Comparison of ENCODE assay signal across 32 cellular contexts in genomic region chr2:218815244-218815637, GRCh38. TPM values are rescaled to one million over a fixed set of nuclear protein-coding genes. Genes with fewer than 3 reads are reported as not detected.
"Had no signal": no experiment of that assay in that cellular context is flagged by ENCODE, and none has a peak within 500 bp of the region (broad histone marks: within the 10 kb centered on the region; RNA-seq: fewer than 3 reads in every experiment).

No MANE protein-coding gene starts in this region.

- ATAC-seq: activated CD4-positive, alpha-beta T cell treated with anti-CD3 and anti-CD28 coated beads for 36 hours; activated naive CD4-positive, alpha-beta T cell treated with anti-CD3 and anti-CD28 coated beads, Interleukin-2, amount 50 U/mL, for 72 hours; activated T-cell treated with anti-CD3 and anti-CD28 coated beads, Interleukin-2, amount 50 U/mL, for 72 hours had no signal

- H3K9me3 Mint-ChIP-seq: activated CD4-positive, alpha-beta memory T cell treated with anti-CD3 and anti-CD28 coated beads, Interleukin-2, amount 10 ng/mL, durations not matched to agents 7 days and 5 days; activated CD4-positive, alpha-beta T cell treated with anti-CD3 and anti-CD28 coated beads, Interleukin-2, amount 10 ng/mL, durations not matched to agents 24 days and 14 days; activated naive CD4-positive, alpha-beta T cell treated with anti-CD3 and anti-CD28 coated beads, Interleukin-2, amount 10 ng/mL, durations not matched to agents 7 days and 5 days; activated naive CD4-positive, alpha-beta T cell treated with anti-CD3 and anti-CD28 coated beads, Interleukin-2, amount 50 U/mL, for 72 hours; activated naive CD8-positive, alpha-beta T cell treated with anti-CD3 and anti-CD28 coated beads, Interleukin-2, amount 10 ng/mL, durations not matched to agents 7 days and 5 days; activated T-cell treated with anti-CD3 and anti-CD28 coated beads, Interleukin-2, amount 50 U/mL, for 24 hours; activated T-cell treated with anti-CD3 and anti-CD28 coated beads, Interleukin-2, amount 50 U/mL, for 72 hours; central memory CD8-positive, alpha-beta T cell; dendritic cell treated with granulocyte-macrophage colony-stimulating factor and Interleukin-4, amounts not matched to agents 40 ng/mL and 50 ng/mL, for 4 days; endodermal cell had no signal

- H3K4me1 Mint-ChIP-seq: activated CD4-positive, alpha-beta memory T cell treated with anti-CD3 and anti-CD28 coated beads, Interleukin-2, amount 10 ng/mL, durations not matched to agents 7 days and 5 days; activated CD4-positive, alpha-beta T cell treated with anti-CD3 and anti-CD28 coated beads for 36 hours; activated naive CD4-positive, alpha-beta T cell treated with anti-CD3 and anti-CD28 coated beads, Interleukin-2, amount 10 ng/mL, durations not matched to agents 7 days and 5 days; activated naive CD8-positive, alpha-beta T cell treated with anti-CD3 and anti-CD28 coated beads, Interleukin-2, amount 10 ng/mL, durations not matched to agents 7 days and 5 days; central memory CD8-positive, alpha-beta T cell; endodermal cell had no signal

- H3K36me3 ChIP-seq: brain microvascular endothelial cell had no signal

- DNase-seq: activated CD4-positive, alpha-beta memory T cell treated with anti-CD3 and anti-CD28 coated beads, Interleukin-2, amount 10 ng/mL, durations not matched to agents 7 days and 5 days; activated CD4-positive, alpha-beta T cell treated with anti-CD3 and anti-CD28 coated beads for 36 hours; activated CD4-positive, alpha-beta T cell treated with anti-CD3 and anti-CD28 coated beads, Interleukin-2, amount 10 ng/mL, durations not matched to agents 24 days and 14 days; activated CD4-positive, alpha-beta T cell treated with anti-CD3 and anti-CD28 coated beads, Interleukin-2, amount 50 U/mL, for 4 hours; activated CD4-positive, CD25-positive, alpha-beta regulatory T cell; activated CD4-positive, CD25-positive, alpha-beta regulatory T cell treated with anti-CD3 and anti-CD28 coated beads, Interleukin-2, amount 50 U/mL, for 72 hours; activated CD8-positive, alpha-beta memory T cell treated with anti-CD3 and anti-CD28 coated beads, Interleukin-2, amount 50 U/mL, for 48 hours; activated gamma-delta T cell; activated naive CD4-positive, alpha-beta T cell; activated naive CD4-positive, alpha-beta T cell treated with anti-CD3 and anti-CD28 coated beads, Interleukin-2, amount 10 ng/mL, durations not matched to agents 7 days and 5 days; activated naive CD8-positive, alpha-beta T cell treated with anti-CD3 and anti-CD28 coated beads, Interleukin-2, amount 10 ng/mL, durations not matched to agents 7 days and 5 days; activated T-cell treated with anti-CD3 and anti-CD28 coated beads for 4 hours; activated T-cell treated with anti-CD3 and anti-CD28 coated beads, Interleukin-2, amount 50 U/mL, for 24 hours; activated T-cell treated with anti-CD3 and anti-CD28 coated beads, Interleukin-2, amount 50 U/mL, for 72 hours; amniotic stem cell; anterior cingulate cortex; brain microvascular endothelial cell; dorsolateral prefrontal cortex; effector memory CD4-positive, alpha-beta T cell; endodermal cell; foreskin melanocyte; T-helper 2 cell had no signal

- H3K27me3 ChIP-seq: dorsolateral prefrontal cortex had no signal

- H3K4me3 Mint-ChIP-seq: activated CD4-positive, alpha-beta memory T cell treated with anti-CD3 and anti-CD28 coated beads, Interleukin-2, amount 10 ng/mL, durations not matched to agents 7 days and 5 days; activated CD4-positive, alpha-beta T cell treated with anti-CD3 and anti-CD28 coated beads for 36 hours; activated CD4-positive, alpha-beta T cell treated with anti-CD3 and anti-CD28 coated beads, Interleukin-2, amount 10 ng/mL, durations not matched to agents 24 days and 14 days; activated naive CD4-positive, alpha-beta T cell treated with anti-CD3 and anti-CD28 coated beads, Interleukin-2, amount 10 ng/mL, durations not matched to agents 7 days and 5 days; activated naive CD8-positive, alpha-beta T cell treated with anti-CD3 and anti-CD28 coated beads, Interleukin-2, amount 10 ng/mL, durations not matched to agents 7 days and 5 days; activated T-cell treated with anti-CD3 and anti-CD28 coated beads, Interleukin-2, amount 50 U/mL, for 24 hours; activated T-cell treated with anti-CD3 and anti-CD28 coated beads, Interleukin-2, amount 50 U/mL, for 72 hours; central memory CD8-positive, alpha-beta T cell; dendritic cell treated with granulocyte-macrophage colony-stimulating factor and Interleukin-4, amounts not matched to agents 40 ng/mL and 50 ng/mL, for 4 days; endodermal cell had no signal

- H3K4me3 ChIP-seq: coronary artery, dorsolateral prefrontal cortex had no signal

- H3K27ac ChIP-seq: brain microvascular endothelial cell, coronary artery, dorsolateral prefrontal cortex had no signal

- H3K27ac Mint-ChIP-seq: activated CD4-positive, alpha-beta memory T cell treated with anti-CD3 and anti-CD28 coated beads, Interleukin-2, amount 10 ng/mL, durations not matched to agents 7 days and 5 days; activated CD4-positive, alpha-beta T cell treated with anti-CD3 and anti-CD28 coated beads for 36 hours; activated CD4-positive, alpha-beta T cell treated with anti-CD3 and anti-CD28 coated beads, Interleukin-2, amount 10 ng/mL, durations not matched to agents 24 days and 14 days; activated naive CD4-positive, alpha-beta T cell treated with anti-CD3 and anti-CD28 coated beads, Interleukin-2, amount 10 ng/mL, durations not matched to agents 7 days and 5 days; activated naive CD4-positive, alpha-beta T cell treated with anti-CD3 and anti-CD28 coated beads, Interleukin-2, amount 50 U/mL, for 72 hours; activated naive CD8-positive, alpha-beta T cell treated with anti-CD3 and anti-CD28 coated beads, Interleukin-2, amount 10 ng/mL, durations not matched to agents 7 days and 5 days; activated T-cell treated with anti-CD3 and anti-CD28 coated beads, Interleukin-2, amount 50 U/mL, for 24 hours; activated T-cell treated with anti-CD3 and anti-CD28 coated beads, Interleukin-2, amount 50 U/mL, for 72 hours; dendritic cell treated with granulocyte-macrophage colony-stimulating factor and Interleukin-4, amounts not matched to agents 40 ng/mL and 50 ng/mL, for 4 days; endodermal cell had no signal

- H3K36me3 Mint-ChIP-seq: activated naive CD4-positive, alpha-beta T cell treated with anti-CD3 and anti-CD28 coated beads, Interleukin-2, amount 10 ng/mL, durations not matched to agents 7 days and 5 days; activated naive CD4-positive, alpha-beta T cell treated with anti-CD3 and anti-CD28 coated beads, Interleukin-2, amount 50 U/mL, for 72 hours; activated naive CD8-positive, alpha-beta T cell treated with anti-CD3 and anti-CD28 coated beads, Interleukin-2, amount 10 ng/mL, durations not matched to agents 7 days and 5 days had no signal

RNA-seq across cellular contexts. Expression of gene PRKAG3, which starts 16.4 kb away (rescaled TPM):
- total RNA-seq: activated CD4-positive, alpha-beta memory T cell treated with anti-CD3 and anti-CD28 coated beads, Interleukin-2, amount 10 ng/mL, durations not matched to agents 7 days and 5 days; activated CD4-positive, alpha-beta T cell treated with anti-CD3 and anti-CD28 coated beads for 36 hours; activated CD4-positive, alpha-beta T cell treated with anti-CD3 and anti-CD28 coated beads, Interleukin-2, amount 10 ng/mL, durations not matched to agents 24 days and 14 days; activated naive CD4-positive, alpha-beta T cell treated with anti-CD3 and anti-CD28 coated beads, Interleukin-2, amount 50 U/mL, for 72 hours; activated naive CD8-positive, alpha-beta T cell treated with anti-CD3 and anti-CD28 coated beads, Interleukin-2, amount 10 ng/mL, durations not matched to agents 7 days and 5 days; activated T-cell treated with anti-CD3 and anti-CD28 coated beads, Interleukin-2, amount 50 U/mL, for 72 hours; astrocyte; bronchial epithelial cell; cerebellum; endodermal cell; epithelial cell of proximal tubule; esophagus mucosa; T-helper 1 cell treated with Interleukin-12 subunit alpha and Interleukin-12 subunit beta and Interleukin-4 antibody, amounts not matched to agents 30 ng/mL and 1 ng/mL, for 36 hours had no signal

RNA-seq across cellular contexts. Expression of gene CYP27A1, which starts 33.3 kb away (rescaled TPM):
- total RNA-seq: activated CD4-positive, alpha-beta memory T cell treated with anti-CD3 and anti-CD28 coated beads, Interleukin-2, amount 10 ng/mL, durations not matched to agents 7 days and 5 days had no signal

RNA-seq across cellular contexts. Expression of gene WNT6, which starts 44.4 kb away (rescaled TPM):
- total RNA-seq: activated CD4-positive, alpha-beta memory T cell treated with anti-CD3 and anti-CD28 coated beads, Interleukin-2, amount 10 ng/mL, durations not matched to agents 7 days and 5 days; activated CD4-positive, alpha-beta T cell treated with anti-CD3 and anti-CD28 coated beads, Interleukin-2, amount 10 ng/mL, durations not matched to agents 24 days and 14 days; activated naive CD4-positive, alpha-beta T cell treated with anti-CD3 and anti-CD28 coated beads, Interleukin-2, amount 50 U/mL, for 72 hours; activated naive CD8-positive, alpha-beta T cell treated with anti-CD3 and anti-CD28 coated beads, Interleukin-2, amount 10 ng/mL, durations not matched to agents 7 days and 5 days; bronchial epithelial cell; cerebellum; endodermal cell; epithelial cell of proximal tubule; esophagus mucosa; T-helper 1 cell treated with Interleukin-12 subunit alpha and Interleukin-12 subunit beta and Interleukin-4 antibody, amounts not matched to agents 30 ng/mL and 1 ng/mL, for 36 hours had no signal
